Comparison of ENCODE assay signal across 15 cellular contexts in genomic region chr1:114063544-114063943, GRCh38.
DNase-seq lines count a peak whose midpoint lies in the region; ATAC-seq and TF ChIP-seq lines count a peak whose summit lies in the region.
"Had no signal": no experiment of that assay in that cellular context is flagged by ENCODE, and none has a peak within 500 bp of the region (broad histone marks: within the 10 kb centered on the region; RNA-seq: fewer than 3 reads in every experiment).

No MANE protein-coding gene starts in this region.

- H4K20me1 ChIP-seq in Karpas-422 (ENCODE audit: insufficient read depth, low read depth, low read length) (no peaks in the 10 kb centered on the region), neural cell (ENCODE audit: insufficient read depth) (no peaks in the 10 kb centered on the region)

- H3K36me3 ChIP-seq in Karpas-422 (ENCODE audit: insufficient read depth, low read length) (no peaks in the 10 kb centered on the region), neural cell (ENCODE audit: insufficient read depth, low read length) (no peaks in the 10 kb centered on the region)

- H3K4me3 ChIP-seq in Karpas-422 (ENCODE audit: low read length): no peak overlapping the region
- no peak overlapping the region for H3K4me3 ChIP-seq in neural cell (ENCODE audit: low read length)
- no peak overlapping the region for H3K4me3 ChIP-seq in foreskin fibroblast (ENCODE audit: low read depth in 1 of 2, low read length in 2 of 2)
- H3K4me3 ChIP-seq: A549 had no signal

- peak; percentile 18 for TF ChIP-seq RAD21 in neural cell (conservative IDR thresholded peaks at IDR 0.05)

- H3K9ac ChIP-seq in Karpas-422 (ENCODE audit: low read length): no peak overlapping the region
- H3K9ac ChIP-seq in neural cell (ENCODE audit: low read length): no peak overlapping the region

- H3K9me3 ChIP-seq in Karpas-422 (ENCODE audit: low read length) (no peaks in the 10 kb centered on the region), neural cell (ENCODE audit: low read length) (no peaks in the 10 kb centered on the region)
- H3K9me3 ChIP-seq: A549 had no signal

- TF ChIP-seq EP300 in neural cell (conservative IDR thresholded peaks at IDR 0.05; ENCODE audit: poor library complexity, severe bottlenecking): peak; percentile 96

- H3F3A ChIP-seq in neural cell (ENCODE audit: insufficient read depth, low read length, poor library complexity, severe bottlenecking): no peaks in the 10 kb centered on the region

- H3K27me3 ChIP-seq in Karpas-422 (ENCODE audit: low read length): no peaks in the 10 kb centered on the region
- no peaks in the 10 kb centered on the region for H3K27me3 ChIP-seq in neural cell (ENCODE audit: insufficient read depth, low read depth, low read length)

- H2AFZ ChIP-seq in Karpas-422 (ENCODE audit: low read length) (no peak overlapping the region), neural cell (ENCODE audit: low read depth, low read length) (no peak overlapping the region)

- no peaks in the 10 kb centered on the region for H3K4me1 ChIP-seq in Karpas-422 (ENCODE audit: low read length)
- H3K4me1 ChIP-seq: A549 had no signal

- TF ChIP-seq CTCF in VCaP (conservative IDR thresholded peaks at IDR 0.05): 0 out of 2 replicates have a peak, but pooled peaks have one; percentile 16
- peak; percentile 47 for TF ChIP-seq CTCF in neural cell (IDR thresholded peaks at IDR 0.05; ENCODE audit: poor library complexity, severe bottlenecking)
- no peak for TF ChIP-seq CTCF in foreskin fibroblast (IDR thresholded peaks at IDR 0.05; ENCODE audit: low read depth, low read length)

- ATAC-seq in GM21360 (IDR thresholded peaks at IDR 0.05; ENCODE audit: unreplicated experiment): no peak
- ATAC-seq: A549; CD8-positive, alpha-beta T cell; HepG2 had no signal

- no peak overlapping the region for H3K27ac ChIP-seq in Karpas-422 (ENCODE audit: low read length)
- H3K27ac ChIP-seq in VCaP: no peak overlapping the region
- H3K27ac ChIP-seq in neural cell (ENCODE audit: low read length): peak overlapping the region; percentile 29
- H3K27ac ChIP-seq: A549 had no signal

- H3K4me2 ChIP-seq in Karpas-422 (ENCODE audit: low read depth, low read length, poor library complexity, severe bottlenecking): no peak overlapping the region
- H3K4me2 ChIP-seq in neural cell (ENCODE audit: low read length): no peak overlapping the region
- H3K4me2 ChIP-seq: A549 had no signal

- H3K79me2 ChIP-seq in Karpas-422 (ENCODE audit: low read length): no peaks in the 10 kb centered on the region
- no peaks in the 10 kb centered on the region for H3K79me2 ChIP-seq in neural cell (replicated peaks; ENCODE audit: insufficient read depth, low read length)

- DNase-seq in Karpas-422 (peak; percentile 27), NCI-H446 treated with DMSO at 0.1 percent for 48 hours (lab: John Stamatoyannopoulos, UW) (peak; percentile 39), dermis blood vessel endothelial cell (no peak), foreskin fibroblast (no peak)
- DNase-seq: CD8-positive, alpha-beta T cell; COR-L47; DND-41; GDM1; HCEC 1CT; HFFc6 had no signal

- H3K9me2 ChIP-seq in Karpas-422 (replicated peaks; ENCODE audit: insufficient read depth, low read length): no peaks in the 10 kb centered on the region
- H3K9me2 ChIP-seq in neural cell (ENCODE audit: insufficient read depth, low read length): no peaks in the 10 kb centered on the region

TF ChIP-seq in neural cell, 6 proteins besides CTCF, POLR2A, EP300 and RAD21:
- TF ChIP-seq SMC3 (conservative IDR thresholded peaks at IDR 0.05; ENCODE audit: poor library complexity) (peak; percentile 24), MXI1 (conservative IDR thresholded peaks at IDR 0.05; ENCODE audit: poor library complexity, severe bottlenecking) (no peak), TAF1 (IDR thresholded peaks at IDR 0.05; ENCODE audit: low read depth) (no peak), POLR2AphosphoS5 (IDR thresholded peaks at IDR 0.05) (peak; percentile 60), EZH2 (IDR thresholded peaks at IDR 0.05; ENCODE audit: borderline replicate concordance, insufficient read depth, low read length, poor library complexity, severe bottlenecking) (no peak), REST (IDR thresholded peaks at IDR 0.05; ENCODE audit: borderline replicate concordance) (no peak)

Comparison
In these comparisons a context has a peak if more than half of its experiments do, and no peak if none do; other contexts are left out.
1. DNase-seq: peak in Karpas-422 (single experiment) and NCI-H446 treated with DMSO at 0.1 percent for 48 hours (single experiment); none in dermis blood vessel endothelial cell (single experiment) and foreskin fibroblast (0 of 2).